Comparison of ENCODE assay signal across 22 cellular contexts in the genomic region with DNA sequence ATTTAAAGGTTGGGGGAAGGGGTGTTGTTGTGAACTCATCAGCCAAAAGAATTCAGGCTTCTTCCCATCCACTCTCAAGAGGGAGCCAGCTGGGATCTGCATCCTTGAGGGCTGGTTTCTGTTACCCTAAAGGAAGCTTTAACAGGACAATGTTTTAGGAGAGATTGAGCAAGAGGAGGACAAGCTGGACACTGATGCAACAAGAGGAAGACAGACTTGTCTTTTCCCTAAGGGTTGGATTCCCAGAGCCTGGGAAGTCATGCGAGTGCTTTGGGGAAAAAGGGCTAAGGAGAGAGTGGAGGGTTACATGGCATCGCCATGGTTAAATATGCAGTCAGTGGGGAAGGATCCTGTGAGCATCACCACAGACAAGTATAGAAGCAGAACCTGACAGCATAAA. TPM values are rescaled to one million over a fixed set of nuclear protein-coding genes. Genes with fewer than 3 reads are reported as not detected.
DNase-seq lines count a peak whose midpoint lies in the region; ATAC-seq, FAIRE-seq and TF ChIP-seq lines count a peak whose summit lies in the region.
"Had no signal": no experiment of that assay in that cellular context is flagged by ENCODE, and none has a peak within 500 bp of the region (broad histone marks: within the 10 kb centered on the region; RNA-seq: fewer than 3 reads in every experiment).

No MANE protein-coding gene starts in this region.

- TF ChIP-seq CTCF in BJ (IDR thresholded peaks at IDR 0.05; ENCODE audit: insufficient read depth, low read depth, low read length) (no peak), keratinocyte (optimal IDR thresholded peaks at IDR 0.05 in 1 of 3, IDR thresholded peaks at IDR 0.05 in 1 of 3, conservative IDR thresholded peaks at IDR 0.05 in 1 of 3; ENCODE audit: extremely low read depth in 1 of 3, insufficient read depth in 2 of 3, low read length in 3 of 3) (no peak)

- H3K9ac ChIP-seq in keratinocyte (ENCODE audit: control insufficient read depth, extremely low read depth, insufficient read depth, low read length), result no peak overlapping the region

- peak; percentile 13 for DNase-seq in BJ (ENCODE audit: low read depth)
- peak; percentile 20 for DNase-seq in GM03348 (ENCODE audit: low spot score)
- DNase-seq in RPMI7951 (ENCODE audit: low read depth), result peak; percentile 38
- DNase-seq in keratinocyte (ENCODE audit: low read depth, low spot score), result no peak
- DNase-seq in dedifferentiated amniotic fluid mesenchymal stem cell (ENCODE audit: extremely low spot score), result no peak
- no peak for DNase-seq in KBM-7
- no peak for DNase-seq in stimulated activated naive CD8-positive, alpha-beta T cell treated with anti-CD3 and anti-CD28 coated beads, Interleukin-15, amount 100 ng/mL, for 72 hours
- DNase-seq: BE2C; CD8-positive, alpha-beta T cell; COR-L47; DMS153; DMS79 treated with DMSO at 0.1 percent for 48 hours; GF-D8 had no signal

- H3K4me3 ChIP-seq in BJ (ENCODE audit: low read depth, low read length) (no peak overlapping the region), keratinocyte (ENCODE audit: control insufficient read depth in 2 of 3, extremely low read depth in 1 of 3, insufficient read depth in 2 of 3, low read depth in 1 of 3, low read length in 3 of 3) (no peak overlapping the region)
- H3K4me3 ChIP-seq: GM12878, HAP-1 had no signal

- no peaks in the 10 kb centered on the region for H3K79me2 ChIP-seq in keratinocyte (ENCODE audit: control insufficient read depth, insufficient read depth, low read length)

- no peaks in the 10 kb centered on the region for H3K9me1 ChIP-seq in keratinocyte (ENCODE audit: control insufficient read depth, extremely low read depth, insufficient read depth, low read length)

- H2AFZ ChIP-seq in keratinocyte (ENCODE audit: control insufficient read depth, low read length), result peak overlapping the region; percentile 34

- no peak for FAIRE-seq in keratinocyte (lab: Jason Lieb, UNC)
- FAIRE-seq: A204.1, D721Med, GM12878, H1 had no signal

- H3K36me3 ChIP-seq in BJ (ENCODE audit: control insufficient read depth, insufficient read depth, low read length) (no peaks in the 10 kb centered on the region), keratinocyte (ENCODE audit: control insufficient read depth in 2 of 2, extremely low read depth in 1 of 2, insufficient read depth in 2 of 2, low read length in 2 of 2) (no peaks in the 10 kb centered on the region)
- H3K36me3 ChIP-seq: BE2C, HAP-1 had no signal

- in situ Hi-C loops in KBM-7 (cut with MboI; ENCODE audit: low pct_unique_long_range_greater_than_20kb, low sequenced_read_pairs), result no loop called here

- H3K27me3 Mint-ChIP-seq in stimulated activated naive CD8-positive, alpha-beta T cell treated with anti-CD3 and anti-CD28 coated beads, Interleukin-15, amount 100 ng/mL, for 72 hours, result no peaks in the 10 kb centered on the region
- H3K27me3 Mint-ChIP-seq: IgD-negative memory B cell had no signal

- H3K4me2 ChIP-seq in keratinocyte (ENCODE audit: control insufficient read depth, extremely low read depth, insufficient read depth, low read depth, low read length), result no peak overlapping the region

- ATAC-seq in stimulated activated naive CD8-positive, alpha-beta T cell treated with anti-CD3 and anti-CD28 coated beads, Interleukin-15, amount 100 ng/mL, for 72 hours, result no peak
- ATAC-seq in GM21423 (IDR thresholded peaks at IDR 0.05; ENCODE audit: unreplicated experiment), result no peak
- ATAC-seq: CD8-positive, alpha-beta T cell; GM12878 had no signal

- POLR2A ChIA-PET in BJ (lab: Charles Lee), result no interaction called here

- no peaks in the 10 kb centered on the region for H3K9me3 ChIP-seq in keratinocyte (ENCODE audit: control insufficient read depth, low read depth, low read length)
- H3K9me3 ChIP-seq: BE2C, HAP-1 had no signal

- H3K27ac ChIP-seq in keratinocyte (ENCODE audit: control insufficient read depth, insufficient read depth, low read length), result no peak overlapping the region

- H3K27ac Mint-ChIP-seq in stimulated activated naive CD8-positive, alpha-beta T cell treated with anti-CD3 and anti-CD28 coated beads, Interleukin-15, amount 100 ng/mL, for 72 hours, result no peak overlapping the region
- H3K27ac Mint-ChIP-seq: CD14-positive monocyte; CD8-positive, alpha-beta T cell; IgD-negative memory B cell had no signal

- H3K27me3 ChIP-seq in BJ (ENCODE audit: control insufficient read depth, insufficient read depth, low read length) (no peaks in the 10 kb centered on the region), keratinocyte (ENCODE audit: control insufficient read depth, extremely low read depth, insufficient read depth, low read length) (no peaks in the 10 kb centered on the region)
- H3K27me3 ChIP-seq: BE2C had no signal

- CTCF ChIA-PET in BJ (lab: Yijun Ruan, JAX), result interaction anchor here (0.9 kb wide), 1 partner anchor 15 kb away, joined by 3 read pairs; no protein-coding TSS in a partner anchor

- no peak overlapping the region for H3K4me3 Mint-ChIP-seq in stimulated activated naive CD8-positive, alpha-beta T cell treated with anti-CD3 and anti-CD28 coated beads, Interleukin-15, amount 100 ng/mL, for 72 hours
- H3K4me3 Mint-ChIP-seq: CD14-positive monocyte; CD8-positive, alpha-beta T cell; IgD-negative memory B cell had no signal

- H4K20me1 ChIP-seq in keratinocyte (ENCODE audit: control insufficient read depth, extremely low read depth, insufficient read depth, low read length), result no peaks in the 10 kb centered on the region

- dilution Hi-C loops in keratinocyte (cut with MboI; ENCODE audit: extremely low pct_ligation_motif_present, low sequenced_read_pairs), result no loop called here

- peaks cover 7 to 16% of the 10 kb centered on the region in 2 donors for H3K9me3 Mint-ChIP-seq in stimulated activated naive CD8-positive, alpha-beta T cell treated with anti-CD3 and anti-CD28 coated beads, Interleukin-15, amount 100 ng/mL, for 72 hours

- H3K4me1 Mint-ChIP-seq in stimulated activated naive CD8-positive, alpha-beta T cell treated with anti-CD3 and anti-CD28 coated beads, Interleukin-15, amount 100 ng/mL, for 72 hours, result no peaks in the 10 kb centered on the region
- H3K4me1 Mint-ChIP-seq: CD14-positive monocyte, IgD-negative memory B cell had no signal

- peaks cover 3% of the 10 kb centered on the region for H3K4me1 ChIP-seq in keratinocyte (ENCODE audit: control insufficient read depth, extremely low read depth, insufficient read depth, low read length)
- H3K4me1 ChIP-seq: BE2C, HAP-1 had no signal

RNA-seq across cellular contexts. Expression of gene PDE1C, which starts 47.6 kb away (rescaled TPM):
- polyA plus RNA-seq in BJ (2011; rRNA removed) (19.6 and 32.4 TPM in 2 replicates), keratinocyte (0.61 to 5.3 TPM (median 2.5 TPM) in 3 replicates)
- 88.5 and 119 TPM in 2 replicates for polyA minus RNA-seq in BJ (2011; rRNA and poly(A)+ RNA removed)
- total RNA-seq in RPMI7951 (2014; rRNA removed; shearing (Covaris generic)), result 17.5 and 19.1 TPM in 2 replicates
- 0.46 TPM for polyA plus RNA-seq in keratinocyte (2011; ENCODE audit: low read depth)
- 1.2 and 1.4 TPM in 2 replicates for polyA plus RNA-seq in keratinocyte (2011; cell fraction: cytosol; rRNA removed)
- polyA plus RNA-seq in keratinocyte (2011; cell fraction: nucleus; rRNA removed), result 2.3 and 2.9 TPM in 2 replicates
- 0.07 and 7.7 TPM in 2 replicates for polyA plus RNA-seq in keratinocyte (2012; ENCODE audit: low replicate concordance)
- polyA minus RNA-seq in keratinocyte, result 4.0 to 18.8 TPM (median 11.2 TPM) in 3 replicates
- 5.2 TPM for polyA minus RNA-seq in keratinocyte (2011; cell fraction: cytosol; rRNA and poly(A)+ RNA removed)
- polyA minus RNA-seq in keratinocyte (2011; cell fraction: nucleus; rRNA and poly(A)+ RNA removed), result 5.2 and 12.0 TPM in 2 replicates
- total RNA-seq: CD8-positive, alpha-beta T cell; HT-29 had no signal
- polyA plus RNA-seq: CD14-positive monocyte, IgD-negative memory B cell had no signal

Comparison
In these comparisons a context has a peak if more than half of its experiments do, and no peak if none do; other contexts are left out.
1. DNase-seq: peak in BJ (single experiment), GM03348 (single experiment) and RPMI7951 (single experiment); none in keratinocyte (single experiment), dedifferentiated amniotic fluid mesenchymal stem cell (single experiment), KBM-7 (single experiment) and stimulated activated naive CD8-positive, alpha-beta T cell treated with anti-CD3 and anti-CD28 coated beads, Interleukin-15, amount 100 ng/mL, for 72 hours (0 of 2).